In the genomic region with DNA sequence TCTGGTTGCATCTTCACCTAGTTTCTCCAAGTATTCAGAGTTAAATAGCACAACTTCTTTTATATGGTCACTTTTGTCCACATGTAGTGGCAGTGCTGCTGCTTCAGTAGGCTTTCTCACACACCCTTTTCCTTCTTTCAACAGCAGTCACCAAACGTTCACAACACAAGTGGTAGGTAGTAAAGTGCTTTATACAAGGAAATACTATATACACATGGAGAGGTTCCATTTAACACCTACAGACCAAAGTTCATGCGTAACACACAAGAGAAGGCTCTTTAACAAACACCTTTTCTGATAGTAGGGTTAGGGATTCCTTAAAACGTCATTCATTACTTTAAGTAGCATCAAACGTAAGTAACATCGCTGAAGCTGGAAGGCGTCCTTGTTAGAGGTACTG, we compare ENCODE assay signal across 15 cellular contexts.
DNase-seq lines count a peak whose midpoint lies in the region; ATAC-seq and TF ChIP-seq lines count a peak whose summit lies in the region.
"Had no signal": no experiment of that assay in that cellular context is flagged by ENCODE, and none has a peak within 500 bp of the region (broad histone marks: within the 10 kb centered on the region; RNA-seq: fewer than 3 reads in every experiment).

No MANE protein-coding gene starts in this region.

- H3K23ac ChIP-seq in IMR-90 (ENCODE audit: low read depth, low read length) = no peak overlapping the region

- peaks cover 3% of the 10 kb centered on the region; the same call in 1 of the 2 replicates for H3K9me1 ChIP-seq in IMR-90 (ENCODE audit: insufficient read depth, low read length)

- H3K36me3 ChIP-seq in IMR-90 (ENCODE audit: control insufficient read depth, insufficient read depth, low read length) (peaks cover 7% of the 10 kb centered on the region; the same call in 1 of the 2 replicates), hepatocyte (replicated peaks; ENCODE audit: insufficient read depth, low read depth) (no peaks in the 10 kb centered on the region)

- H4K8ac ChIP-seq in IMR-90 (ENCODE audit: low read depth in 2 of 2, low read length in 2 of 2) = peak overlapping the region; percentile 45 to 56; a peak in 3 of 4 replicates

- peaks cover 25% of the 10 kb centered on the region for H3K4me1 Mint-ChIP-seq in osteocyte (ENCODE audit: unreplicated experiment)
- H3K4me1 Mint-ChIP-seq: CD14-positive monocyte had no signal

- H3K9me3 Mint-ChIP-seq in osteocyte (ENCODE audit: unreplicated experiment) = peaks cover 4% of the 10 kb centered on the region

- no peak overlapping the region for H3K4me3 Mint-ChIP-seq in osteocyte (ENCODE audit: unreplicated experiment)
- H3K4me3 Mint-ChIP-seq: CD14-positive monocyte; CD4-positive, alpha-beta memory T cell; H9; IgD-negative memory B cell had no signal

- no peak overlapping the region for H3K4me2 ChIP-seq in IMR-90 (ENCODE audit: low read depth, low read length)
- no peak overlapping the region for H3K4me2 ChIP-seq in hepatocyte

- no peaks in the 10 kb centered on the region for H4K20me1 ChIP-seq in IMR-90 (ENCODE audit: insufficient read depth, low read length)
- no peaks in the 10 kb centered on the region for H4K20me1 ChIP-seq in hepatocyte (ENCODE audit: insufficient read depth, poor library complexity, severe bottlenecking)

- peak overlapping the region; percentile 65; the same call in 1 of the 2 replicates for H3K18ac ChIP-seq in IMR-90 (ENCODE audit: low read depth, low read length)

- H2BK20ac ChIP-seq in IMR-90 (ENCODE audit: low read depth, low read length) = peak overlapping the region; percentile 46; the same call in 1 of the 2 replicates

- in situ Hi-C loops in IMR-90 (cut with MboI; ENCODE audit: low sequenced_read_pairs) = no loop called here

- CTCF ChIA-PET in IMR-90 (lab: Yijun Ruan, JAX) = no interaction called here

- H4K5ac ChIP-seq in IMR-90 (ENCODE audit: low read depth, low read length) = no peak overlapping the region; the same call in 1 of the 2 replicates

- H3K4me1 ChIP-seq in IMR-90 (ENCODE audit: control insufficient read depth, insufficient read depth, low read length) (peaks cover 6% of the 10 kb centered on the region), hepatocyte (ENCODE audit: insufficient read depth) (peaks cover 9% of the 10 kb centered on the region)

- H3K56ac ChIP-seq in IMR-90 (ENCODE audit: extremely low read depth, insufficient read depth, low read length) = no peak overlapping the region

- H3K4ac ChIP-seq in IMR-90 (ENCODE audit: low read depth, low read length) = 0 out of 2 replicates have a peak overlapping the region, but pooled peaks have one; percentile 0

- H3K9ac ChIP-seq in IMR-90 (ENCODE audit: low read depth, low read length) = no peak overlapping the region

- intact Hi-C loops in IMR-90 (cut with micrococcal nuclease) = no loop called here

- TF ChIP-seq RAD21 in IMR-90 (IDR thresholded peaks at IDR 0.05; ENCODE audit: low read length) = no peak

- DNase-seq in IMR-90 (no peak), hepatocyte (ENCODE audit: low spot score) (peak; percentile 18), osteocyte (ENCODE audit: extremely low spot score, unreplicated experiment) (no peak), mucosa of gallbladder (ENCODE audit: low spot score) (no peak), COLO829 (ENCODE audit: low spot score) (no peak), NCI-H69 (lab: John Stamatoyannopoulos, UW) (no peak)
- DNase-seq: AML-193; CD4-positive, alpha-beta memory T cell; DMS79; GDM1; H9; KBM-7 had no signal

- H2AK9ac ChIP-seq in IMR-90 (replicated peaks; ENCODE audit: low read depth, low read length, poor library complexity) = no peak overlapping the region

- H3K36me3 Mint-ChIP-seq in osteocyte (ENCODE audit: unreplicated experiment) = peaks cover 32% of the 10 kb centered on the region
- H3K36me3 Mint-ChIP-seq: CD14-positive monocyte, IgD-negative memory B cell had no signal

- H3K9me3 ChIP-seq in IMR-90 (ENCODE audit: control insufficient read depth, insufficient read depth, low read length) = no peaks in the 10 kb centered on the region
- H3K9me3 ChIP-seq in hepatocyte (ENCODE audit: low read depth) = no peaks in the 10 kb centered on the region

- peak overlapping the region; percentile 20 for H3K27ac Mint-ChIP-seq in osteocyte (ENCODE audit: unreplicated experiment)
- H3K27ac Mint-ChIP-seq: CD4-positive, alpha-beta memory T cell; H9; IgD-negative memory B cell had no signal

- no peak overlapping the region for H3K4me3 ChIP-seq in IMR-90 (ENCODE audit: insufficient read depth, low read depth, low read length)
- no peak overlapping the region for H3K4me3 ChIP-seq in hepatocyte

- ATAC-seq in IMR-90 (ENCODE audit: low read depth) (no peak), GM21576 (IDR thresholded peaks at IDR 0.05; ENCODE audit: unreplicated experiment) (no peak)

- no peaks in the 10 kb centered on the region for H3K79me1 ChIP-seq in IMR-90 (ENCODE audit: low read depth in 1 of 2, low read length in 2 of 2)

- BruUV-seq in IMR-90 (replicated peaks; lab: Mats Ljungman, UMichigan) = TSS peak; percentile 93

- POLR2A ChIA-PET in IMR-90 (lab: Charles Lee; ENCODE audit: unreplicated experiment) = no interaction called here

- peak overlapping the region; percentile 13 for H2BK5ac ChIP-seq in IMR-90 (ENCODE audit: low read depth, low read length, poor library complexity, severe bottlenecking)

- H2AFZ ChIP-seq in IMR-90 (replicated peaks; ENCODE audit: low read length, poor library complexity) (no peak overlapping the region), hepatocyte (no peak overlapping the region)

- H2BK15ac ChIP-seq in IMR-90 (ENCODE audit: low read depth, low read length) = 0 out of 3 replicates have a peak overlapping the region, but pooled peaks have one; percentile 58

- H3K27me3 Mint-ChIP-seq in osteocyte (ENCODE audit: unreplicated experiment) = no peaks in the 10 kb centered on the region

- peak overlapping the region; percentile 80 for H2BK120ac ChIP-seq in IMR-90 (ENCODE audit: low read depth, low read length)

- H3K27me3 ChIP-seq in IMR-90 (ENCODE audit: control insufficient read depth, insufficient read depth, low read length) (no peaks in the 10 kb centered on the region), hepatocyte (no peaks in the 10 kb centered on the region)

- H3K79me2 ChIP-seq in hepatocyte = no peaks in the 10 kb centered on the region

- WGBS in IMR-90 (ENCODE audit: extremely low coverage in 2 of 2, insufficient read length in 1 of 2), 2 experiments = no CpG with 5 or more reads among the region's 6 CpGs
- 51% methylated on average over 6 of the region's 6 CpGs for WGBS in hepatocyte (ENCODE audit: low lambda C conversion rate, missing lambda C conversion rate)

- dilution Hi-C loops in IMR-90 (cut with HindIII; ENCODE audit: low sequenced_read_pairs, unreplicated experiment) = no loop called here

- peak overlapping the region; percentile 54; the same call in 1 of the 2 replicates for H2AK5ac ChIP-seq in IMR-90 (ENCODE audit: low read depth, low read length)

- H3K27ac ChIP-seq in IMR-90 (ENCODE audit: insufficient read depth, low read length) (no peak overlapping the region), hepatocyte (peak overlapping the region; percentile 35)

- no peak overlapping the region for H3K14ac ChIP-seq in IMR-90 (replicated peaks; ENCODE audit: low read depth, low read length)

- H4K91ac ChIP-seq in IMR-90 (ENCODE audit: insufficient read depth, low read depth, low read length) = 0 out of 2 replicates have a peak overlapping the region, but pooled peaks have one; percentile 23

- no peaks in the 10 kb centered on the region for H3K9me2 ChIP-seq in hepatocyte (replicated peaks; ENCODE audit: insufficient read depth)

- no peak for TF ChIP-seq POLR2A in IMR-90 (IDR thresholded peaks at IDR 0.05; ENCODE audit: low read depth, low read length)

- TF ChIP-seq CTCF in IMR-90 (conservative IDR thresholded peaks at IDR 0.05; ENCODE audit: low read depth, low read length) (no peak), hepatocyte (IDR thresholded peaks at IDR 0.05; ENCODE audit: poor library complexity) (no peak), osteocyte (IDR thresholded peaks at IDR 0.05) (no peak)

TF ChIP-seq in IMR-90, 13 proteins besides CTCF, POLR2A, EP300 and RAD21:
- TF ChIP-seq CEBPB (IDR thresholded peaks at IDR 0.05; ENCODE audit: low read depth, low read length) (no peak), RFX5 (IDR thresholded peaks at IDR 0.05; ENCODE audit: low read depth, low read length) (no peak), CHD1 (IDR thresholded peaks at IDR 0.05; ENCODE audit: low read depth, low read length) (no peak), RCOR1 (IDR thresholded peaks at IDR 0.05; ENCODE audit: insufficient replicate concordance, low read length) (no peak), MXI1 (IDR thresholded peaks at IDR 0.05; ENCODE audit: borderline replicate concordance, low read depth, low read length) (no peak), BHLHE40 (IDR thresholded peaks at IDR 0.05; ENCODE audit: low read depth, low read length) (no peak), MAZ (IDR thresholded peaks at IDR 0.05; ENCODE audit: borderline replicate concordance, low read depth, low read length) (no peak), FOS (IDR thresholded peaks at IDR 0.05; ENCODE audit: low read depth, low read length) (no peak), ELK1 (IDR thresholded peaks at IDR 0.05; ENCODE audit: borderline replicate concordance, low read depth, low read length) (no peak), MAFK (IDR thresholded peaks at IDR 0.05; ENCODE audit: low read depth, low read length) (no peak), SMC3 (IDR thresholded peaks at IDR 0.05; ENCODE audit: low read depth, low read length) (no peak), NFE2L2 (IDR thresholded peaks at IDR 0.05; ENCODE audit: low read depth, low read length) (no peak)
- TF ChIP-seq, protein P1, sequence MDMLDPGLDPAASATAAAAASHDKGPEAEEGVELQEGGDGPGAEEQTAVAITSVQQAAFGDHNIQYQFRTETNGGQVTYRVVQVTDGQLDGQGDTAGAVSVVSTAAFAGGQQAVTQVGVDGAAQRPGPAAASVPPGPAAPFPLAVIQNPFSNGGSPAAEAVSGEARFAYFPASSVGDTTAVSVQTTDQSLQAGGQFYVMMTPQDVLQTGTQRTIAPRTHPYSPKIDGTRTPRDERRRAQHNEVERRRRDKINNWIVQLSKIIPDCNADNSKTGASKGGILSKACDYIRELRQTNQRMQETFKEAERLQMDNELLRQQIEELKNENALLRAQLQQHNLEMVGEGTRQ (IDR thresholded peaks at IDR 0.05; ENCODE audit: low read depth, low read length) = no peak
